Comparison of ENCODE assay signal across 27 cellular contexts in the genomic region with DNA sequence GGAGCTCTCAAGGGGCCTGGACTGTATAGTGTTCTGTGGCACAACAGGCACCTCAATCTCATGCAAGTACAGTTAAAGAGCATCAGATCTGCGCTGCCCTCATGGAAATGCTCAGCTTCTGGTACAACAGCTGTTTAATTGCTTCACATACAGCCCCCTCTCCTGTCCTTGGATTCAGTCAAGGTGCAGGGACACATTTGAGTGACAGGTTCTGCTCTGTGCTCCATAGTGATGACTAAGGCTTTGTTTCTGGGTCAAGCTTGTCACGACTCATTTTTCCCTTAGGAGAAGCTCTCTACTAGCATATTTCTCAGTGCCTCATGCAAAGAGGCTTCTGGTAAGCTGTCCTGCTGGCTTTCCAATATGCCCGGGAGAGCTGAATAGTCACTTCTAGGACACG. TPM values are rescaled to one million over a fixed set of nuclear protein-coding genes. Genes with fewer than 3 reads are reported as not detected.
"Had no signal": no experiment of that assay in that cellular context is flagged by ENCODE, and none has a peak within 500 bp of the region (broad histone marks: within the 10 kb centered on the region; RNA-seq: fewer than 3 reads in every experiment).

No MANE protein-coding gene starts in this region.

- H3K27ac ChIP-seq: dorsolateral prefrontal cortex, gastrocnemius medialis, heart left ventricle, hepatocyte, lower lobe of right lung, neural progenitor cell, prostate gland, right atrium auricular region, testis, tibial artery had no signal

- H3K36me3 ChIP-seq: gastrocnemius medialis, heart left ventricle, lower lobe of right lung, neural progenitor cell, prostate gland, right atrium auricular region, tibial artery had no signal

- H3K4me2 ChIP-seq: hepatocyte, neural progenitor cell, smooth muscle cell had no signal

- H3K4me1 ChIP-seq: gastrocnemius medialis, heart left ventricle, lower lobe of right lung, neural progenitor cell, prostate gland, right atrium auricular region, testis, tibial artery had no signal

- H3K79me2 ChIP-seq: hepatocyte had no signal

- H3K9ac ChIP-seq: neural progenitor cell had no signal

- FAIRE-seq: colon had no signal

- H2AFZ ChIP-seq: hepatocyte, neural progenitor cell had no signal

- H3K9me3 ChIP-seq: gastrocnemius medialis, heart left ventricle, lower lobe of right lung, prostate gland, right atrium auricular region, testis, tibial artery had no signal

- H3K27me3 ChIP-seq: gastrocnemius medialis, hepatocyte, neural progenitor cell, right atrium auricular region, testis, tibial artery had no signal

- ATAC-seq: gastrocnemius medialis; heart left ventricle; left ventricle myocardium superior; lower lobe of right lung; natural killer cell; sciatic nerve; stimulated activated effector memory CD8-positive, alpha-beta T cell treated with anti-CD3 and anti-CD28 coated beads, Interleukin-12 subunit alpha, Interleukin-12 subunit beta, amount 100 ng/mL, for 72 hours; stimulated activated naive CD8-positive, alpha-beta T cell treated with anti-CD3 and anti-CD28 coated beads, Interleukin-15, Interleukin-2, amounts not matched to agents 100 U/mL and 50 U/mL, for 24 hours had no signal

- H3K4me3 ChIP-seq: dorsolateral prefrontal cortex, gastrocnemius medialis, heart left ventricle, hepatocyte, lower lobe of right lung, neural progenitor cell, prostate gland, right atrium auricular region, smooth muscle cell, testis, tibial artery had no signal

- DNase-seq: central memory CD4-positive, alpha-beta T cell; dorsolateral prefrontal cortex; effector CD4-positive, alpha-beta T cell; foreskin fibroblast; gastrocnemius medialis; heart left ventricle; kidney glomerular epithelial cell; left ventricle myocardium superior; lower lobe of right lung; natural killer cell; nucleus accumbens; stimulated activated CD4-positive, alpha-beta T cell treated with anti-CD3 and anti-CD28 coated beads, Interleukin-2, amount 100 ng/mL, for 24 hours; stimulated activated CD4-positive, alpha-beta T cell treated with anti-CD3 and anti-CD28 coated beads, Interleukin-4, amount 100 ng/mL, for 24 hours; stimulated activated naive CD8-positive, alpha-beta T cell treated with anti-CD3 and anti-CD28 coated beads, Interleukin-15, Interleukin-2, amounts not matched to agents 100 U/mL and 50 U/mL, for 24 hours; substantia nigra; testis; tibial artery had no signal

RNA-seq across cellular contexts. Expression of gene MYO3A, which starts 26.8 kb away (rescaled TPM):
- total RNA-seq: glomerular endothelial cell, left ventricle myocardium superior, natural killer cell, osteocyte, right atrium auricular region, smooth muscle cell had no signal
- polyA plus RNA-seq: heart left ventricle, smooth muscle cell had no signal
